ENCODE assay signal across 9 cellular contexts in genomic region chr1:52636701-52637695, GRCh38. TPM values are rescaled to one million over a fixed set of nuclear protein-coding genes. Genes with fewer than 3 reads are reported as not detected.
DNase-seq lines count a peak whose midpoint lies in the region; ATAC-seq and TF ChIP-seq lines count a peak whose summit lies in the region.
"Had no signal": no experiment of that assay in that cellular context is flagged by ENCODE, and none has a peak within 500 bp of the region (broad histone marks: within the 10 kb centered on the region; RNA-seq: fewer than 3 reads in every experiment).

No MANE protein-coding gene starts in this region.

- H3K4me1 Mint-ChIP-seq in activated B cell treated with CpG ODN at 0.5 μM for 24 hours, result peaks cover 90% of the 10 kb centered on the region
- peaks cover 13% of the 10 kb centered on the region for H3K4me1 Mint-ChIP-seq in HFFc6 (ENCODE audit: low read depth)

- H3K4me3 Mint-ChIP-seq in activated B cell treated with CpG ODN at 0.5 μM for 24 hours, result peak overlapping the region; percentile 81
- no peak overlapping the region for H3K4me3 Mint-ChIP-seq in HFFc6

- H3K27me3 Mint-ChIP-seq in activated B cell treated with CpG ODN at 0.5 μM for 24 hours, result no peaks in the 10 kb centered on the region
- peaks cover 32% of the 10 kb centered on the region for H3K27me3 Mint-ChIP-seq in HFFc6 (ENCODE audit: insufficient read depth)

- TF ChIP-seq CTCF in activated B cell treated with CpG ODN at 0.5 μM for 24 hours (IDR thresholded peaks at IDR 0.05) (no peak), epithelial cell of esophagus (IDR thresholded peaks at IDR 0.05; ENCODE audit: insufficient read depth, low read depth, low read length, missing control alignments) (no peak), HFFc6 (IDR thresholded peaks at IDR 0.05) (no peak)

- intact Hi-C loops in activated B cell treated with CpG ODN at 0.5 μM for 24 hours (cut with micrococcal nuclease), result loop anchor here (1.0 to 10.0 kb wide), 9 partner anchors 22 to 1132 kb away; partner anchors contain the start of genes GPX7, ORC1 and PRPF38A

- in situ Hi-C loops in ACHN (cut with HindIII; ENCODE audit: low pct_ligation_motif_present, low pct_unique_long_range_greater_than_20kb, low sequenced_read_pairs), result no loop called here

- POLR2A ChIA-PET in activated B cell treated with CpG ODN at 0.5 μM for 24 hours (lab: Charles Lee), result interaction anchor here (0.6 to 8.3 kb wide), 14 partner anchors 8 to 233 kb away, joined by 3 to 163 read pairs (median 5); partner anchors contain the start of genes ORC1, PRPF38A and TUT4

- H3K4me3 ChIP-seq in epithelial cell of esophagus (ENCODE audit: low read length), result no peak overlapping the region
- H3K4me3 ChIP-seq: cardiac muscle cell had no signal

- peak; percentile 38 for DNase-seq in A172 (ENCODE audit: low spot score)
- DNase-seq in activated B cell treated with CpG ODN at 0.5 μM for 24 hours, result peak; percentile 67
- DNase-seq in epithelial cell of esophagus (ENCODE audit: low read depth), result peak; percentile 68
- DNase-seq in stimulated activated CD8-positive, alpha-beta memory T cell treated with anti-CD3 and anti-CD28 coated beads, Interleukin-2, amount 100 ng/mL, for 1 hour (ENCODE audit: low read depth in 2 of 2), result peak; percentile 52 to 57
- no peak for DNase-seq in HFFc6
- no peak for DNase-seq in ACHN

- ATAC-seq in GM19328 (IDR thresholded peaks at IDR 0.05; ENCODE audit: unreplicated experiment) (peak; percentile 80), HG03432 (IDR thresholded peaks at IDR 0.05; ENCODE audit: unreplicated experiment) (peak; percentile 81), activated B cell treated with CpG ODN at 0.5 μM for 24 hours (ENCODE audit: low read depth) (peak; percentile 69)

- H3K27ac Mint-ChIP-seq in activated B cell treated with CpG ODN at 0.5 μM for 24 hours (peak overlapping the region; percentile 99), HFFc6 (no peak overlapping the region)

- CTCF ChIA-PET in activated B cell treated with CpG ODN at 0.5 μM for 24 hours (lab: Charles Lee), result interaction anchor here (4.8 kb wide), 1 partner anchor 29 kb away, joined by 23 read pairs; no protein-coding TSS in a partner anchor

- peaks cover 3% of the 10 kb centered on the region for H3K9me3 Mint-ChIP-seq in activated B cell treated with CpG ODN at 0.5 μM for 24 hours
- no peaks in the 10 kb centered on the region for H3K9me3 Mint-ChIP-seq in HFFc6

- H3K36me3 Mint-ChIP-seq in activated B cell treated with CpG ODN at 0.5 μM for 24 hours (ENCODE audit: low read depth) (peaks cover 29% of the 10 kb centered on the region), HFFc6 (ENCODE audit: low read depth) (no peaks in the 10 kb centered on the region)

RNA-seq across cellular contexts. Expression of gene SHISAL2A, which starts 4.0 kb away (rescaled TPM):
- not detected in 2 replicates for total RNA-seq in A172 (2014; rRNA removed; shearing (Covaris generic))
- 36.8 and 44.2 TPM in 2 replicates for total RNA-seq in activated B cell treated with CpG ODN at 0.5 μM for 24 hours
- total RNA-seq in HFFc6 (2021; fragmentation: NEBNext Ultra II Directional; extraction: Animal tissue kit (Norgen Biotek cat#: 25700)), result not detected
- total RNA-seq: cardiac muscle cell had no signal

RNA-seq across cellular contexts. Expression of gene GPX7, which starts 34.8 kb away (rescaled TPM):
- not detected in 2 replicates for total RNA-seq in A172 (2014; rRNA removed; shearing (Covaris generic))
- 20.9 and 22.4 TPM in 2 replicates for total RNA-seq in activated B cell treated with CpG ODN at 0.5 μM for 24 hours
- 10 to 100 TPM; 15.5 to 24.6 (median 18.6) TPM for total RNA-seq in HFFc6 (2021; fragmentation: NEBNext Ultra II Directional; extraction: Animal tissue kit (Norgen Biotek cat#: 25700))

Comparison
In these comparisons a context has a peak if more than half of its experiments do, and no peak if none do; other contexts are left out.
1. DNase-seq: peak in A172 (single experiment), activated B cell treated with CpG ODN at 0.5 μM for 24 hours (single experiment), epithelial cell of esophagus (single experiment) and stimulated activated CD8-positive, alpha-beta memory T cell treated with anti-CD3 and anti-CD28 coated beads, Interleukin-2, amount 100 ng/mL, for 1 hour (2 of 2); none in HFFc6 (single experiment) and ACHN (single experiment).
2. RNA of gene SHISAL2A, which starts 4.0 kb away (total RNA-seq): 36.8 to 44.2 TPM in activated B cell treated with CpG ODN at 0.5 μM for 24 hours; not detected in A172 and not detected in HFFc6; every median in the first group is over 10 times any median in the second.
3. RNA of gene GPX7, which starts 34.8 kb away (total RNA-seq): 20.9 to 22.4 TPM in activated B cell treated with CpG ODN at 0.5 μM for 24 hours and 15.5 to 24.6 TPM in HFFc6; not detected in A172; every median in the first group is over 10 times any median in the second.
4. Peak in every context shown above with its lines, with median percentiles within 50 percentile points of each other: ATAC-seq.